ENCODE assay signal across 10 cellular contexts in the genomic region with DNA sequence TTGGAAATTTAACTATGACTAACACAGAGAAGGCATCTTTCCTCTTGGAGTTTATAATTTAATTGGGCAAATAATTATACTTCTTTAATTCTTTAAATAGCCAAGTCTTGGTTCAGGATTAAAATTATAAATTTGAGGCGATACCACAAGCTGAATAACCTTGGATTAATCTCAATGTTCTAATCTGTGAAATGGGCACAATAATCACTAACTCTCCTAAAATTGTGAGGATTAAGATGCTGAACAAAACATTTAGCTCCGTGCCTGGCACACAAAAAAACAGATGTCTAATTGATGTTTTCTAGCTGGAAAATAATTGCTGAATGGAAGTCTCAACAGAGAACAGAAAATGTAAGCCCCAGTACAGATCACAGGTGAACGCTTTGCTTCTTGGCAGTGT.
"Had no signal": no experiment of that assay in that cellular context is flagged by ENCODE, and none has a peak within 500 bp of the region (broad histone marks: within the 10 kb centered on the region; RNA-seq: fewer than 3 reads in every experiment).

No MANE protein-coding gene starts in this region.

- H3K27ac Mint-ChIP-seq: GM23338, H9, HFFc6 had no signal

- DNase-seq: GM23248, GOT3, H7, H9, HCEC 1CT, HFFc6 had no signal

- H3K36me3 ChIP-seq: HAP-1 had no signal

- FAIRE-seq: H1 had no signal

- H3K27ac ChIP-seq: GM23248 had no signal

- H2AFZ ChIP-seq: GM23248, GM23338 had no signal

- ATAC-seq: GM23338, HCT116 had no signal

- H3K4me1 ChIP-seq: HAP-1 had no signal

- H3K4me2 ChIP-seq: GM23338 had no signal

- H3K4me3 Mint-ChIP-seq: GM23338, H9, HFFc6 had no signal

- H3K9ac ChIP-seq: GM23248 had no signal

- H3K9me3 ChIP-seq: HAP-1 had no signal

- H3K4me1 Mint-ChIP-seq: GM23338, H9 had no signal

- H3K4me3 ChIP-seq: GM23248, GM23338, HAP-1 had no signal
